In the genomic region with DNA sequence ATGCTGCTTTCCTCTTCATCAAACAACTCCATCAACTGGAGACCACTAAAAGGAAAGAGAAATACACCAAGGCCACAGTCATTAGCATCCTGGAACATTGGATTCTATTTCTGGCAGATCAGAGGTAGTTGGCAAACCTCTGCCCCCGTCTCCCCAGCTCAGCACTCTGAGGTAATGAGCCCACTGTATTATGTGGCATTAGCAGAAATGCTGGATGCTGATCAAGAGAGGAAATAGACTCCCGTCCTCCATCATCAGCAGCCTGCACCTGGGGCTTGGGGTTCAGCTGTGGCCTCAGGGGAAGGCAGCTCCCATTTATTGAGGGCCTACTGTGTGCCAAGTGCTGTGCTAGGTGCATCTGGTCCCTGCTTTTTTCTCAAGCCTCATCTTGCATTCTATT, we compare ENCODE assay signal across 26 cellular contexts. TPM values are rescaled to one million over a fixed set of nuclear protein-coding genes. Genes with fewer than 3 reads are reported as not detected.
"Had no signal": no experiment of that assay in that cellular context is flagged by ENCODE, and none has a peak within 500 bp of the region (broad histone marks: within the 10 kb centered on the region; RNA-seq: fewer than 3 reads in every experiment).

No MANE protein-coding gene starts in this region.

- H3K27ac ChIP-seq: body of pancreas, breast epithelium, cardiac muscle cell, coronary artery, WERI-Rb-1 had no signal

- H3K4me1 ChIP-seq: body of pancreas, breast epithelium had no signal

- H3K27me3 ChIP-seq: body of pancreas, breast epithelium, cardiac muscle cell, dorsolateral prefrontal cortex had no signal

- H3K4me3 ChIP-seq: body of pancreas, breast epithelium, cardiac muscle cell, coronary artery, dorsolateral prefrontal cortex had no signal

- H3K9me3 ChIP-seq: body of pancreas had no signal

- ATAC-seq: activated CD4-positive, CD25-positive, alpha-beta regulatory T cell treated with anti-CD3 and anti-CD28 coated beads, Interleukin-2, amount 50 U/mL, for 24 hours; activated CD8-positive, alpha-beta T cell treated with anti-CD3 and anti-CD28 coated beads for 36 hours; activated T-cell treated with anti-CD3 and anti-CD28 coated beads, Interleukin-2, amount 50 U/mL, for 4 hours; activated T-helper 17 cell treated with anti-CD3 and anti-CD28 coated beads, Interleukin-2, amount 50 U/mL, for 72 hours; body of pancreas; esophagus mucosa; T-helper 17 cell had no signal

- H3K36me3 ChIP-seq: breast epithelium, cardiac muscle cell, WERI-Rb-1 had no signal

- DNase-seq: activated B cell treated with CpG ODN at 0.5 μM for 24 hours; activated CD4-positive, alpha-beta T cell treated with anti-CD3 and anti-CD28 coated beads for 48 hours; activated CD4-positive, alpha-beta T cell treated with anti-CD3 and anti-CD28 coated beads, Interleukin-2, amount 50 U/mL, for 1 hour; activated CD4-positive, alpha-beta T cell treated with anti-CD3 and anti-CD28 coated beads, Interleukin-2, amount 50 U/mL, for 48 hours; activated CD8-positive, alpha-beta memory T cell treated with anti-CD3 and anti-CD28 coated beads for 24 hours; activated CD8-positive, alpha-beta T cell treated with anti-CD3 and anti-CD28 coated beads for 36 hours; activated effector memory CD4-positive, alpha-beta T cell treated with Interleukin-2 at 50 U/mL for 16 hours; activated gamma-delta T cell treated with Interleukin-2 at 50 U/mL for 16 hours; activated naive CD4-positive, alpha-beta T cell treated with anti-CD3 and anti-CD28 coated beads, Interleukin-2, amount 50 U/mL, for 16 hours; activated naive CD4-positive, alpha-beta T cell treated with Interleukin-2 at 50 U/mL for 16 hours; activated T-cell treated with anti-CD3 and anti-CD28 coated beads, Interleukin-2, amount 50 U/mL, for 4 hours; amygdala; body of pancreas; dorsolateral prefrontal cortex; effector memory CD4-positive, alpha-beta T cell; endodermal cell; foreskin fibroblast; T-helper 17 cell; T1000; WERI-Rb-1 had no signal

RNA-seq across cellular contexts. Expression of a gene that starts 8.9 kb away (rescaled TPM):
- total RNA-seq: activated B cell treated with CpG ODN at 0.5 μM for 24 hours; activated CD8-positive, alpha-beta T cell treated with anti-CD3 and anti-CD28 coated beads for 36 hours had no signal
